18 cellular contexts compared by ENCODE assay signal in genomic region chr22:43166132-43166930, GRCh38. TPM values are rescaled to one million over a fixed set of nuclear protein-coding genes. Genes with fewer than 3 reads are reported as not detected.
"Had no signal": no experiment of that assay in that cellular context is flagged by ENCODE, and none has a peak within 500 bp of the region (broad histone marks: within the 10 kb centered on the region; RNA-seq: fewer than 3 reads in every experiment).

No MANE protein-coding gene starts in this region.

- DNase-seq: effector memory CD8-positive, alpha-beta T cell; gastrocnemius medialis; immature natural killer cell; left lung; lower lobe of right lung; nucleus accumbens; spleen; stimulated activated CD4-positive, alpha-beta T cell treated with anti-CD3 and anti-CD28 coated beads, Interleukin-15, amount 100 ng/mL, for 24 hours; stimulated activated CD4-positive, alpha-beta T cell treated with anti-CD3 and anti-CD28 coated beads, Interleukin-1b, Interleukin-23, amount 100 ng/mL, for 48 hours; stimulated activated CD4-positive, alpha-beta T cell treated with anti-CD3 and anti-CD28 coated beads, Interleukin-4, amount 100 ng/mL, for 24 hours; uterus had no signal

- H3K36me3 Mint-ChIP-seq: natural killer cell treated with Interleukin-12 subunit alpha and Interleukin-12 subunit beta and Interleukin-15 and Interleukin-18, amount 100 ng/mL, for 72 hours; type B pancreatic cell had no signal

- ATAC-seq: effector memory CD8-positive, alpha-beta T cell; left lung; lower lobe of right lung; natural killer cell treated with Interleukin-12 subunit alpha and Interleukin-12 subunit beta and Interleukin-15 and Interleukin-18, amount 100 ng/mL, for 72 hours; sciatic nerve; stimulated activated memory B cell treated with anti-CD40 and anti-IgM and Interleukin-4, amounts not matched to agents 10 μg/mL and 1 μg/mL and 100 μg/mL, for 72 hours had no signal

- H3K27me3 Mint-ChIP-seq: effector memory CD8-positive, alpha-beta T cell; natural killer cell treated with Interleukin-12 subunit alpha and Interleukin-12 subunit beta and Interleukin-15 and Interleukin-18, amount 100 ng/mL, for 72 hours; stimulated activated memory B cell treated with anti-CD40 and anti-IgM and Interleukin-4, amounts not matched to agents 10 μg/mL and 1 μg/mL and 100 μg/mL, for 72 hours had no signal

- H3K27ac Mint-ChIP-seq: immature natural killer cell; memory B cell; mesothelial cell of epicardium; natural killer cell treated with Interleukin-12 subunit alpha and Interleukin-12 subunit beta and Interleukin-15 and Interleukin-18, amount 100 ng/mL, for 72 hours; neural progenitor cell; stimulated activated memory B cell treated with anti-CD40 and anti-IgM and Interleukin-4, amounts not matched to agents 10 μg/mL and 1 μg/mL and 100 μg/mL, for 72 hours; type B pancreatic cell had no signal

- H3K4me3 Mint-ChIP-seq: effector memory CD8-positive, alpha-beta T cell; immature natural killer cell; memory B cell; mesothelial cell of epicardium; natural killer cell treated with Interleukin-12 subunit alpha and Interleukin-12 subunit beta and Interleukin-15 and Interleukin-18, amount 100 ng/mL, for 72 hours; neural progenitor cell; stimulated activated memory B cell treated with anti-CD40 and anti-IgM and Interleukin-4, amounts not matched to agents 10 μg/mL and 1 μg/mL and 100 μg/mL, for 72 hours; type B pancreatic cell had no signal

- H3K9me3 Mint-ChIP-seq: effector memory CD8-positive, alpha-beta T cell; immature natural killer cell; memory B cell; mesothelial cell of epicardium; natural killer cell treated with Interleukin-12 subunit alpha and Interleukin-12 subunit beta and Interleukin-15 and Interleukin-18, amount 100 ng/mL, for 72 hours; neural progenitor cell; stimulated activated memory B cell treated with anti-CD40 and anti-IgM and Interleukin-4, amounts not matched to agents 10 μg/mL and 1 μg/mL and 100 μg/mL, for 72 hours; type B pancreatic cell had no signal

RNA-seq across cellular contexts. Expression of gene BIK, which starts 55.8 kb away (rescaled TPM):
- total RNA-seq: gastrocnemius medialis; natural killer cell treated with Interleukin-12 subunit alpha and Interleukin-12 subunit beta and Interleukin-15 and Interleukin-18, amount 100 ng/mL, for 72 hours; sciatic nerve had no signal
